ENCODE assay signal across 8 cellular contexts in genomic region chr5:180328296-180329137, GRCh38. TPM values are rescaled to one million over a fixed set of nuclear protein-coding genes. Genes with fewer than 3 reads are reported as not detected.
DNase-seq lines count a peak whose midpoint lies in the region; ATAC-seq and TF ChIP-seq lines count a peak whose summit lies in the region.

No MANE protein-coding gene starts in this region.

- DNase-seq in Calu3, result peak; percentile 90
- peak; percentile 90 for DNase-seq in LoVo (ENCODE audit: low spot score)
- peak; percentile 83 for DNase-seq in SK-MEL-5 (ENCODE audit: low read depth, low spot score)
- DNase-seq in activated gamma-delta T cell treated with anti-CD3 and anti-CD28 coated beads, Interleukin-2, amount 50 U/mL, for 16 hours (ENCODE audit: low read depth), result peak; percentile 78
- DNase-seq in head of caudate nucleus, result peak; percentile 68 to 90 (median 84)
- DNase-seq in progenitor cell of endocrine pancreas (ENCODE audit: low spot score, unreplicated experiment), result peak; percentile 43

- intact Hi-C loops in Calu3 (cut with micrococcal nuclease; ENCODE audit: unreplicated experiment) (loop anchor here (5.0 kb wide), 2 partner anchors 36 to 201 kb away; partner anchors contain the start of gene MAPK9), head of caudate nucleus (cut with DNase I) (no loop called here)

- H3K4me3 Mint-ChIP-seq in Calu3 (ENCODE audit: low read depth, unreplicated experiment), result no peak overlapping the region
- no peak overlapping the region for H3K4me3 Mint-ChIP-seq in progenitor cell of endocrine pancreas (ENCODE audit: low read depth)

- peaks cover 24% of the 10 kb centered on the region for H3K4me1 Mint-ChIP-seq in Calu3 (ENCODE audit: low read depth, unreplicated experiment)
- no peaks in the 10 kb centered on the region for H3K4me1 Mint-ChIP-seq in progenitor cell of endocrine pancreas (ENCODE audit: low read depth)

- H3K27ac Mint-ChIP-seq in Calu3 (ENCODE audit: unreplicated experiment) (no peak overlapping the region), progenitor cell of endocrine pancreas (peak overlapping the region; percentile 13)

- H3K36me3 Mint-ChIP-seq in Calu3 (ENCODE audit: insufficient read depth, unreplicated experiment) (peaks cover 5% of the 10 kb centered on the region), progenitor cell of endocrine pancreas (ENCODE audit: insufficient read depth) (peaks cover 4% of the 10 kb centered on the region)

- CTCF ChIA-PET in Calu3 (lab: Charles Lee), result interaction anchor here (0.6 to 1.5 kb wide), 21 partner anchors 9 to 357 kb away, joined by 3 to 14 read pairs (median 3); partner anchors contain the start of genes GFPT2 and RASGEF1C

- in situ Hi-C loops in SK-MEL-5 (cut with HindIII; ENCODE audit: low pct_unique_long_range_greater_than_20kb, low sequenced_read_pairs), result no loop called here

- peaks cover 24% of the 10 kb centered on the region for H3K27me3 Mint-ChIP-seq in Calu3 (ENCODE audit: unreplicated experiment)
- H3K27me3 Mint-ChIP-seq in progenitor cell of endocrine pancreas, result peaks cover 15% of the 10 kb centered on the region

- no TSS peak for BruUV-seq in Calu3 (replicated peaks; lab: Mats Ljungman, UMichigan)

- TF ChIP-seq CTCF in Calu3 (IDR thresholded peaks at IDR 0.05; ENCODE audit: unreplicated experiment) (peak; percentile 92), progenitor cell of endocrine pancreas (IDR thresholded peaks at IDR 0.05; ENCODE audit: unreplicated experiment) (peak; percentile 71)

- ATAC-seq in GM21619 (IDR thresholded peaks at IDR 0.05; ENCODE audit: unreplicated experiment) (peak; percentile 86), HG03469 (IDR thresholded peaks at IDR 0.05; ENCODE audit: unreplicated experiment) (no peak)

- H3K9me3 Mint-ChIP-seq in Calu3 (ENCODE audit: low read depth, unreplicated experiment) (no peaks in the 10 kb centered on the region), progenitor cell of endocrine pancreas (ENCODE audit: low read depth) (peaks cover 3% of the 10 kb centered on the region)

RNA-seq across cellular contexts. Expression of gene GFPT2, which starts 24.6 kb away (rescaled TPM):
- total RNA-seq in Calu3 (2022) (0.12 TPM in 1 of 2 replicates, not detected in the other), progenitor cell of endocrine pancreas (1.7 and 2.7 TPM in 2 replicates)
- total RNA-seq in SK-MEL-5 (2014; rRNA removed; shearing (Covaris generic)), result 1.7 and 2.3 TPM in 2 replicates
- 2.1 and 2.7 TPM in 2 replicates for polyA plus RNA-seq in SK-MEL-5 (2015; cell fraction: cytosol; rRNA removed)
- polyA plus RNA-seq in SK-MEL-5 (2015; cell fraction: nucleus; rRNA removed), result 2.9 and 3.0 TPM in 2 replicates

RNA-seq across cellular contexts. Expression of gene MAPK9, which starts 36.6 kb away (rescaled TPM):
- total RNA-seq in Calu3 (2022) (63.3 and 65.4 TPM in 2 replicates), progenitor cell of endocrine pancreas (47.6 and 51.2 TPM in 2 replicates)
- 12.8 and 16.0 TPM in 2 replicates for total RNA-seq in SK-MEL-5 (2014; rRNA removed; shearing (Covaris generic))
- 19.2 and 22.3 TPM in 2 replicates for polyA plus RNA-seq in SK-MEL-5 (2015; cell fraction: cytosol; rRNA removed)
- polyA plus RNA-seq in SK-MEL-5 (2015; cell fraction: nucleus; rRNA removed), result 17.1 and 19.9 TPM in 2 replicates
